ENCODE assay signal across 7 cellular contexts in genomic region chr2:42588158-42588557, GRCh38.
"Had no signal": no experiment of that assay in that cellular context is flagged by ENCODE, and none has a peak within 500 bp of the region (broad histone marks: within the 10 kb centered on the region; RNA-seq: fewer than 3 reads in every experiment).

No MANE protein-coding gene starts in this region.

- H3K4me2 ChIP-seq: GM23338 had no signal

- H3K4me3 ChIP-seq: GM23338 had no signal

- H3K27ac ChIP-seq: HL-60 had no signal

- H2AFZ ChIP-seq: GM23338 had no signal

- DNase-seq: H9, HCEC 1CT, HFFc6, KBM-7 had no signal

- ATAC-seq: HepG2 had no signal
